In genomic region chr2:149315461-149315860, GRCh38 we compare ENCODE assay signal across 2 cellular contexts.
TF ChIP-seq lines count a peak whose summit lies in the region.

No MANE protein-coding gene starts in this region.

TF ChIP-seq in GM23338, 12 proteins besides CTCF, POLR2A, EP300 and RAD21 (continued from another document):
- TF ChIP-seq ZNF462 (CRISPR knock-in tag; IDR thresholded peaks at IDR 0.05) (no peak), NANOG (IDR thresholded peaks at IDR 0.05; ENCODE audit: borderline replicate concordance) (no peak), JUNB (IDR thresholded peaks at IDR 0.05; ENCODE audit: unreplicated experiment) (no peak), EZH2 (IDR thresholded peaks at IDR 0.05; ENCODE audit: low read depth, unreplicated experiment) (no peak), EZH2phosphoT487 (IDR thresholded peaks at IDR 0.05; ENCODE audit: unreplicated experiment) (no peak)

TF ChIP-seq in WTC11, 78 proteins besides CTCF, POLR2A, EP300 and RAD21 (continued from another document):
- no peak for TF ChIP-seq HMGXB4 (CRISPR knock-in tag; IDR thresholded peaks at IDR 0.05)
- TF ChIP-seq ELF4 (CRISPR knock-in tag; IDR thresholded peaks at IDR 0.05; ENCODE audit: low read depth): no peak
- TF ChIP-seq USF2 (CRISPR knock-in tag; IDR thresholded peaks at IDR 0.05): no peak
- TF ChIP-seq ZNF512 (CRISPR knock-in tag; IDR thresholded peaks at IDR 0.05; ENCODE audit: borderline replicate concordance): no peak
- TF ChIP-seq E2F4 (CRISPR knock-in tag; IDR thresholded peaks at IDR 0.05; ENCODE audit: borderline replicate concordance, low read depth): no peak
- no peak for TF ChIP-seq HMGA2 (CRISPR knock-in tag; IDR thresholded peaks at IDR 0.05)
- no peak for TF ChIP-seq SMAD3 (CRISPR knock-in tag; IDR thresholded peaks at IDR 0.05; ENCODE audit: borderline replicate concordance)
- no peak for TF ChIP-seq ZNF423 (CRISPR knock-in tag; IDR thresholded peaks at IDR 0.05)
